22 cellular contexts compared by ENCODE assay signal in the genomic region with DNA sequence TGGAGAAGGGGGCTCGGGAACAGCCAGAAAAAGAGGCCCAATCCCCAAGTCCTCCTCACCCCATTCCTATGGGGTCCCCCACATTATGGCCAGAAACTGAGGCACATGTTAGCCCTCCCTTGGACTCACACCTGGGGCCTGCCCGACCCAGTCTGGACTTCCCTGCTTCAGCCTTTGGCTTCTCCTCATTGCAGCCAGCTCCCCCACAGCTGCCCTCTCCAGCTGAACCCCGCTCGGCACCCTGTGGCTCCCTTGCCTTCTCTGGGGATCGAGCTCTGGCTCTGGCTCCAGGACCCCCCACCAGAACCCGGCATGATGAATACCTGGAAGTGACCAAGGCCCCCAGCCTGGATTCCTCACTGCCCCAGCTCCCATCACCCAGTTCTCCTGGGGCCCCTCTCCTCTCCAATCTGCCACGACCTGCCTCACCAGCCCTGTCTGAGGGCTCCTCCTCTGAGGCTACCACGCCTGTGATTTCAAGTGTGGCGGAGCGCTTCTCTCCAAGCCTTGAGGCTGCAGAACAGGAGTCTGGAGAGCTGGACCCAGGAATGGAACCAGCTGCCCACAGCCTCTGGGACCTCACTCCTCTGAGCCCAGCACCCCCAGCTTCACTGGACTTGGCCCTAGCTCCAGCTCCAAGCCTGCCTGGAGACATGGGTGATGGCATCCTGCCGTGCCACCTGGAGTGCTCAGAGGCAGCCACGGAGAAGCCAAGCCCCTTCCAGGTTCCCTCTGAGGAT.
"Had no signal": no experiment of that assay in that cellular context is flagged by ENCODE, and none has a peak within 500 bp of the region (broad histone marks: within the 10 kb centered on the region; RNA-seq: fewer than 3 reads in every experiment).

No MANE protein-coding gene starts in this region.

- H3K27ac Mint-ChIP-seq: endodermal cell, immature natural killer cell, memory B cell, nephron progenitor cell had no signal

- FAIRE-seq: endothelial cell of umbilical vein, keratinocyte, small intestine had no signal

- H3K36me3 ChIP-seq: colonic mucosa, lower lobe of right lung, neutrophil, upper lobe of left lung, uterus had no signal

- H3K27ac ChIP-seq: colonic mucosa, foreskin keratinocyte, left ventricle myocardium inferior, lower lobe of right lung, neutrophil, tibial artery, upper lobe of left lung, uterus had no signal

- H3K4me1 Mint-ChIP-seq: immature natural killer cell had no signal

- H3K9me3 Mint-ChIP-seq: endodermal cell, immature natural killer cell, memory B cell, naive B cell had no signal

- H3K4me1 ChIP-seq: colonic mucosa, foreskin keratinocyte, lower lobe of right lung, tibial artery, upper lobe of left lung, uterus had no signal

- DNase-seq: colonic mucosa; dermis blood vessel endothelial cell; effector CD4-positive, alpha-beta T cell; endodermal cell; erythroblast; foreskin keratinocyte; immature natural killer cell; left ventricle myocardium inferior; lower lobe of right lung; midbrain; naive B cell; nephron progenitor cell; small intestine; stimulated activated CD4-positive, alpha-beta T cell treated with anti-CD3 and anti-CD28 coated beads, Interleukin-12 subunit alpha, Interleukin-12 subunit beta, amount 100 ng/mL, for 4 hours; stimulated activated naive CD8-positive, alpha-beta T cell treated with anti-CD3 and anti-CD28 coated beads, Interleukin-15, Interleukin-2, amounts not matched to agents 100 U/mL and 50 U/mL, for 24 hours; tibial artery; uterus had no signal

- ATAC-seq: foreskin keratinocyte; lower lobe of right lung; stimulated activated naive CD8-positive, alpha-beta T cell treated with anti-CD3 and anti-CD28 coated beads, Interleukin-15, Interleukin-2, amounts not matched to agents 100 U/mL and 50 U/mL, for 24 hours had no signal

- H3K4me3 ChIP-seq: colonic mucosa, left ventricle myocardium inferior, lower lobe of right lung, tibial artery, upper lobe of left lung, uterus had no signal

- H3K27me3 ChIP-seq: colonic mucosa, neutrophil, tibial artery, upper lobe of left lung, uterus had no signal

- H3K4me3 Mint-ChIP-seq: endodermal cell, immature natural killer cell, memory B cell, naive B cell, nephron progenitor cell had no signal

- H3K27me3 Mint-ChIP-seq: memory B cell had no signal

- H3K9me3 ChIP-seq: colonic mucosa, left ventricle myocardium inferior, lower lobe of right lung, neutrophil, upper lobe of left lung had no signal

- H3K36me3 Mint-ChIP-seq: immature natural killer cell, memory B cell, naive B cell had no signal
